In the genomic region with DNA sequence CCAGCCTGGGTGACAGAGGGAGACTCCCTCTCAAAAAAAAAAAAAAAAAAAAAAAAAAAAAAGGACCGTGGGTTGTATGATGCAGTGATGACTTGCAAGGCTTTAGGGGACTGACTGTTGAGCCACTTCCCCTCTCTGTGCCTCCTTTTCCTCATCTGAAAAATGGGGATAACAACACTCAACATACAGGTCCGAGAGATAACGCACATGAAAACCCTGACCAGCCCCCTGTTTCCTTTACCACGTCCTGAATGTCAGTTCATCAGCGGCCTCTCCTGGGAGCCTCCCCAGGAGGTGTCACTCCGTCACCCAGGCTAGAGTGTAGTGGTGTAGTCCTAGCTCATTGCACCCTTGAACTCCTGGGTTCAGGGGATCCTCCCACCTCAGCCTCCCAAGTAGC, we compare ENCODE assay signal across 1 cellular context.
A peak's percentile ranks its signal among the peaks of the same experiment; 100 is the strongest.
TF ChIP-seq lines count a peak whose summit lies in the region.

No MANE protein-coding gene starts in this region.

TF ChIP-seq in K562, 482 proteins besides CTCF, POLR2A, EP300 and RAD21:
- TF ChIP-seq CBFA2T3 (IDR thresholded peaks at IDR 0.05) (peak; percentile 33), ETV6 (IDR thresholded peaks at IDR 0.05; ENCODE audit: borderline replicate concordance in 1 of 2, low read depth in 2 of 2, low read length in 1 of 2) (no peak), ETV6 (CRISPR knock-in tag; IDR thresholded peaks at IDR 0.05; ENCODE audit: borderline replicate concordance) (no peak), HLTF (IDR thresholded peaks at IDR 0.05) (no peak), ZNF277 (CRISPR knock-in tag; IDR thresholded peaks at IDR 0.05; ENCODE audit: borderline replicate concordance) (no peak), ZNF384 (IDR thresholded peaks at IDR 0.05; ENCODE audit: low read depth, low read length) (peak; percentile 70), RBM25 (IDR thresholded peaks at IDR 0.05; ENCODE audit: low read depth, low read length, severe bottlenecking) (peak; percentile 46), SPI1 (IDR thresholded peaks at IDR 0.05; ENCODE audit: borderline replicate concordance, low read depth, low read length) (peak; percentile 57; the same call in 1 of the 2 replicates), KAT7 (CRISPR knock-in tag; IDR thresholded peaks at IDR 0.05; ENCODE audit: borderline replicate concordance) (no peak), ZFP30 (CRISPR knock-in tag; IDR thresholded peaks at IDR 0.05; ENCODE audit: borderline replicate concordance) (no peak)
